Comparison of ENCODE assay signal across 8 cellular contexts in the genomic region with DNA sequence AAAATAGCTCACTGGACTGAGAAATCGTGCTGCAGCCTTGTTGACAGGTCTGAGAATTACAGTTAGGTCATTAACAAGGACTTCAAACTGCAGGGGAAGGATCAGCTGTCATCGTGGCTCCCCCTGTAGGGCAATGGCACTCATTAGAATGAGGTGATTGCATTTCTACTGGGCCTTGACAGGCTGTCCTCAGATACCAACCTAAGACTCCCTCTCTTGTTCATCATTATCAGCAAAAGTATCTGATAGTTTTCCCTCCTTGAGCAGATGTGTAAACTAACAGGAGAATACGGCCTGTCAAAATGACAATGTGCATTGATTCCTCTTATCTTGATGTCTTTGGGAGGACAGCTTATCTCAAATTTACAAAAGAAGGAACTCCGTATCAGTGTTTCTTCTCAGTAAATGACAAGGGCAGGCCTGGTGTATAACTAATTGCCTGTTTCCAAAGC.
DNase-seq lines count a peak whose midpoint lies in the region; ATAC-seq and TF ChIP-seq lines count a peak whose summit lies in the region.

No MANE protein-coding gene starts in this region.

- H3K36me3 Mint-ChIP-seq in WTC11, result peaks cover 8% of the 10 kb centered on the region; the same call in 1 of the 2 replicates
- no peaks in the 10 kb centered on the region for H3K36me3 Mint-ChIP-seq in effector memory CD8-positive, alpha-beta T cell (ENCODE audit: insufficient read depth)

- H3K4me3 Mint-ChIP-seq in WTC11, result no peak overlapping the region
- H3K4me3 Mint-ChIP-seq in effector memory CD8-positive, alpha-beta T cell, result no peak overlapping the region

- ATAC-seq in GM21717 (IDR thresholded peaks at IDR 0.05; ENCODE audit: unreplicated experiment), result peak; percentile 78
- peak; percentile 99 for ATAC-seq in WTC11
- ATAC-seq in effector memory CD8-positive, alpha-beta T cell (replicated peaks), result no peak
- ATAC-seq in psoas muscle, result no peak

- H3K27ac Mint-ChIP-seq in WTC11, result no peak overlapping the region
- no peak overlapping the region for H3K27ac Mint-ChIP-seq in effector memory CD8-positive, alpha-beta T cell

- POLR2A ChIA-PET in WTC11 (lab: Charles Lee), result interaction anchor here (0.7 kb wide), 1 partner anchor 598 kb away, joined by 3 read pairs; no protein-coding TSS in a partner anchor

- 42 to 45% (median 44%) methylated on average over 4 of the region's 4 CpGs for WGBS in psoas muscle, 3 donors

- H3K4me3 ChIP-seq in psoas muscle (no peak overlapping the region), tibial artery (no peak overlapping the region)

- CTCF ChIA-PET in WTC11 (lab: Charles Lee), result interaction anchor here (0.7 to 1.3 kb wide), 12 partner anchors 8 to 1782 kb away, joined by 3 to 5 read pairs (median 4); no protein-coding TSS in a partner anchor

- H3K27ac ChIP-seq in psoas muscle, result no peak overlapping the region
- H3K27ac ChIP-seq in tibial artery, result no peak overlapping the region

- H3K9me3 ChIP-seq in psoas muscle (no peaks in the 10 kb centered on the region), tibial artery (no peaks in the 10 kb centered on the region)

- peaks cover 9% of the 10 kb centered on the region for H3K9me3 Mint-ChIP-seq in WTC11
- no peaks in the 10 kb centered on the region for H3K9me3 Mint-ChIP-seq in effector memory CD8-positive, alpha-beta T cell

- H3K27me3 ChIP-seq in psoas muscle (ENCODE audit: insufficient read depth in 3 of 3, low read length in 2 of 3) (no peaks in the 10 kb centered on the region), tibial artery (no peaks in the 10 kb centered on the region)

- intact Hi-C loops in psoas muscle (cut with DNase I), result no loop called here
- intact Hi-C loops in tibial artery (cut with DNase I; ENCODE audit: low total_unique reads), result no loop called here

- TF ChIP-seq CTCF in GM12872 (IDR thresholded peaks at IDR 0.05; ENCODE audit: insufficient read depth, low read depth, low read length) (peak; percentile 58), WTC11 (IDR thresholded peaks at IDR 0.05) (peak; percentile 55; the same call in 1 of the 2 replicates), psoas muscle (IDR thresholded peaks at IDR 0.05) (no peak), tibial artery (IDR thresholded peaks at IDR 0.05) (no peak)

- H3K4me1 ChIP-seq in psoas muscle (no peaks in the 10 kb centered on the region), tibial artery (no peaks in the 10 kb centered on the region)

- no peaks in the 10 kb centered on the region for H3K27me3 Mint-ChIP-seq in WTC11 (ENCODE audit: low read depth)
- no peaks in the 10 kb centered on the region for H3K27me3 Mint-ChIP-seq in effector memory CD8-positive, alpha-beta T cell

- H3K4me1 Mint-ChIP-seq in WTC11, result 0 out of 2 replicates have a peak, but pooled peaks cover 2% of the 10 kb centered on the region
- H3K4me1 Mint-ChIP-seq in effector memory CD8-positive, alpha-beta T cell (ENCODE audit: low read depth in 2 of 2), result no peaks in the 10 kb centered on the region

- H3K36me3 ChIP-seq in psoas muscle (ENCODE audit: insufficient read depth in 1 of 2, low read depth in 1 of 2) (no peaks in the 10 kb centered on the region), tibial artery (no peaks in the 10 kb centered on the region)

- DNase-seq in MV-4-11 (lab: John Stamatoyannopoulos, UW) (peak; percentile 44), WTC11 (ENCODE audit: low spot score) (peak; percentile 75), kidney glomerular epithelial cell (lab: John Stamatoyannopoulos, UW) (peak; percentile 63), psoas muscle (no peak), tibial artery (no peak)
- DNase-seq in effector memory CD8-positive, alpha-beta T cell, result no peak

TF ChIP-seq in WTC11, 78 proteins besides CTCF, POLR2A, EP300 and RAD21:
- TF ChIP-seq, protein P1, sequence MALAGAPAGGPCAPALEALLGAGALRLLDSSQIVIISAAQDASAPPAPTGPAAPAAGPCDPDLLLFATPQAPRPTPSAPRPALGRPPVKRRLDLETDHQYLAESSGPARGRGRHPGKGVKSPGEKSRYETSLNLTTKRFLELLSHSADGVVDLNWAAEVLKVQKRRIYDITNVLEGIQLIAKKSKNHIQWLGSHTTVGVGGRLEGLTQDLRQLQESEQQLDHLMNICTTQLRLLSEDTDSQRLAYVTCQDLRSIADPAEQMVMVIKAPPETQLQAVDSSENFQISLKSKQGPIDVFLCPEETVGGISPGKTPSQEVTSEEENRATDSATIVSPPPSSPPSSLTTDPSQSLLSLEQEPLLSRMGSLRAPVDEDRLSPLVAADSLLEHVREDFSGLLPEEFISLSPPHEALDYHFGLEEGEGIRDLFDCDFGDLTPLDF (CRISPR knock-in tag; IDR thresholded peaks at IDR 0.05), result no peak
- no peak for TF ChIP-seq TEAD4 (CRISPR knock-in tag; IDR thresholded peaks at IDR 0.05)
- TF ChIP-seq, protein P2, sequence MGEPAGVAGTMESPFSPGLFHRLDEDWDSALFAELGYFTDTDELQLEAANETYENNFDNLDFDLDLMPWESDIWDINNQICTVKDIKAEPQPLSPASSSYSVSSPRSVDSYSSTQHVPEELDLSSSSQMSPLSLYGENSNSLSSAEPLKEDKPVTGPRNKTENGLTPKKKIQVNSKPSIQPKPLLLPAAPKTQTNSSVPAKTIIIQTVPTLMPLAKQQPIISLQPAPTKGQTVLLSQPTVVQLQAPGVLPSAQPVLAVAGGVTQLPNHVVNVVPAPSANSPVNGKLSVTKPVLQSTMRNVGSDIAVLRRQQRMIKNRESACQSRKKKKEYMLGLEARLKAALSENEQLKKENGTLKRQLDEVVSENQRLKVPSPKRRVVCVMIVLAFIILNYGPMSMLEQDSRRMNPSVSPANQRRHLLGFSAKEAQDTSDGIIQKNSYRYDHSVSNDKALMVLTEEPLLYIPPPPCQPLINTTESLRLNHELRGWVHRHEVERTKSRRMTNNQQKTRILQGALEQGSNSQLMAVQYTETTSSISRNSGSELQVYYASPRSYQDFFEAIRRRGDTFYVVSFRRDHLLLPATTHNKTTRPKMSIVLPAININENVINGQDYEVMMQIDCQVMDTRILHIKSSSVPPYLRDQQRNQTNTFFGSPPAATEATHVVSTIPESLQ (CRISPR knock-in tag; IDR thresholded peaks at IDR 0.05), result no peak
- TF ChIP-seq FOXK1 (CRISPR knock-in tag; IDR thresholded peaks at IDR 0.05), result no peak
- TF ChIP-seq, protein P3, sequence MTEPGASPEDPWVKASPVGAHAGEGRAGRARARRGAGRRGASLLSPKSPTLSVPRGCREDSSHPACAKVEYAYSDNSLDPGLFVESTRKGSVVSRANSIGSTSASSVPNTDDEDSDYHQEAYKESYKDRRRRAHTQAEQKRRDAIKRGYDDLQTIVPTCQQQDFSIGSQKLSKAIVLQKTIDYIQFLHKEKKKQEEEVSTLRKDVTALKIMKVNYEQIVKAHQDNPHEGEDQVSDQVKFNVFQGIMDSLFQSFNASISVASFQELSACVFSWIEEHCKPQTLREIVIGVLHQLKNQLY (CRISPR knock-in tag; IDR thresholded peaks at IDR 0.05), result no peak
- TF ChIP-seq ZNF423 (CRISPR knock-in tag; IDR thresholded peaks at IDR 0.05), result no peak
- no peak for TF ChIP-seq RORB (CRISPR knock-in tag; IDR thresholded peaks at IDR 0.05)
- no peak for TF ChIP-seq ZNF671 (CRISPR knock-in tag; IDR thresholded peaks at IDR 0.05)
- no peak for TF ChIP-seq MYBL2 (CRISPR knock-in tag; IDR thresholded peaks at IDR 0.05)
TF ChIP-seq in WTC11: peak in this region for 0.

Comparison
In these comparisons a context has a peak if more than half of its experiments do, and no peak if none do; other contexts are left out.
1. CTCF ChIP-seq: peak in GM12872 (single experiment) and WTC11 (single experiment); none in psoas muscle (single experiment) and tibial artery (0 of 2).
2. ATAC-seq: peak in GM21717 (single experiment) and WTC11 (single experiment); none in effector memory CD8-positive, alpha-beta T cell (single experiment) and psoas muscle (0 of 4).
3. DNase-seq: peak in MV-4-11 (single experiment), WTC11 (single experiment) and kidney glomerular epithelial cell (single experiment); none in effector memory CD8-positive, alpha-beta T cell (0 of 3), psoas muscle (0 of 2) and tibial artery (0 of 2).